In genomic region chr2:48529676-48530032, GRCh38 we compare ENCODE assay signal across 8 cellular contexts. TPM values are rescaled to one million over a fixed set of nuclear protein-coding genes. Genes with fewer than 3 reads are reported as not detected.
A peak's percentile ranks its signal among the peaks of the same experiment; 100 is the strongest.
DNase-seq lines count a peak whose midpoint lies in the region; ATAC-seq and TF ChIP-seq lines count a peak whose summit lies in the region.

No MANE protein-coding gene starts in this region.

- H3K4me1 ChIP-seq in stomach smooth muscle (ENCODE audit: control insufficient read depth, insufficient read depth, low read length): peaks cover 36% of the 10 kb centered on the region

- no peaks in the 10 kb centered on the region for H3K36me3 ChIP-seq in stomach smooth muscle (ENCODE audit: control insufficient read depth in 2 of 2, insufficient read depth in 2 of 2, low read length in 2 of 2)

- H3K9ac ChIP-seq in stomach smooth muscle (ENCODE audit: low read length in 2 of 2): peak overlapping the region; percentile 86 to 93

- peak overlapping the region; percentile 79 for H3K4me3 Mint-ChIP-seq in activated naive CD4-positive, alpha-beta T cell treated with anti-CD3 and anti-CD28 coated beads for 36 hours

- H3K9me3 ChIP-seq in iPS-18c (ENCODE audit: control insufficient read depth, insufficient read depth, low read length) (no peaks in the 10 kb centered on the region), stomach smooth muscle (ENCODE audit: control insufficient read depth in 2 of 2, low read length in 2 of 2) (no peaks in the 10 kb centered on the region)

- H3K27ac ChIP-seq in stomach smooth muscle (ENCODE audit: low read length): peak overlapping the region; percentile 86

- DNase-seq in AG10803 (ENCODE audit: low read depth) (no peak), SHP77 treated with DMSO at 0.1 percent for 48 hours (lab: John Stamatoyannopoulos, UW) (no peak), AG20443 (ENCODE audit: low spot score) (no peak), midbrain (lab: John Stamatoyannopoulos, UW) (no peak)
- DNase-seq in activated naive CD4-positive, alpha-beta T cell treated with anti-CD3 and anti-CD28 coated beads for 36 hours: no peak

- TF ChIP-seq CTCF in AG10803 (conservative IDR thresholded peaks at IDR 0.05; ENCODE audit: low read length): no peak

- H3K4me1 Mint-ChIP-seq in activated naive CD4-positive, alpha-beta T cell treated with anti-CD3 and anti-CD28 coated beads for 36 hours (ENCODE audit: low read depth): peaks cover 14% of the 10 kb centered on the region

- H3K4me3 ChIP-seq in AG10803 (ENCODE audit: low read length): peak overlapping the region; percentile 88
- peak overlapping the region; percentile 61; the same call in 1 of the 2 replicates for H3K4me3 ChIP-seq in iPS-18c (ENCODE audit: insufficient read depth, low read depth, low read length)
- H3K4me3 ChIP-seq in stomach smooth muscle (ENCODE audit: low read length in 2 of 2): peak overlapping the region; percentile 56 to 95

- no peak overlapping the region for H3K27ac Mint-ChIP-seq in activated naive CD4-positive, alpha-beta T cell treated with anti-CD3 and anti-CD28 coated beads for 36 hours

- peaks cover 3% of the 10 kb centered on the region for H3K36me3 Mint-ChIP-seq in activated naive CD4-positive, alpha-beta T cell treated with anti-CD3 and anti-CD28 coated beads for 36 hours (ENCODE audit: low read depth)

- no peaks in the 10 kb centered on the region for H3K27me3 ChIP-seq in stomach smooth muscle (ENCODE audit: control insufficient read depth in 1 of 2, insufficient read depth in 2 of 2, low read length in 2 of 2)

- H3K27me3 Mint-ChIP-seq in activated naive CD4-positive, alpha-beta T cell treated with anti-CD3 and anti-CD28 coated beads for 36 hours (ENCODE audit: low read depth): no peaks in the 10 kb centered on the region

- H3K9me3 Mint-ChIP-seq in activated naive CD4-positive, alpha-beta T cell treated with anti-CD3 and anti-CD28 coated beads for 36 hours: no peaks in the 10 kb centered on the region

- ATAC-seq in HG02610 (IDR thresholded peaks at IDR 0.05; ENCODE audit: unreplicated experiment): peak; percentile 12

- CTCF ChIA-PET in activated naive CD4-positive, alpha-beta T cell treated with anti-CD3 and anti-CD28 coated beads for 36 hours (lab: Charles Lee): no interaction called here

- intact Hi-C loops in activated naive CD4-positive, alpha-beta T cell treated with anti-CD3 and anti-CD28 coated beads for 36 hours (cut with micrococcal nuclease): loop anchor here (5.0 kb wide), 1 partner anchor 82 kb away; no protein-coding TSS in a partner anchor

RNA-seq across cellular contexts. Expression of gene STON1, which starts 0.3 kb away (rescaled TPM):
- under 1 TPM; 0.45 to 0.57 TPM for total RNA-seq in activated naive CD4-positive, alpha-beta T cell treated with anti-CD3 and anti-CD28 coated beads for 36 hours
